ENCODE assay signal across 19 cellular contexts in the genomic region with DNA sequence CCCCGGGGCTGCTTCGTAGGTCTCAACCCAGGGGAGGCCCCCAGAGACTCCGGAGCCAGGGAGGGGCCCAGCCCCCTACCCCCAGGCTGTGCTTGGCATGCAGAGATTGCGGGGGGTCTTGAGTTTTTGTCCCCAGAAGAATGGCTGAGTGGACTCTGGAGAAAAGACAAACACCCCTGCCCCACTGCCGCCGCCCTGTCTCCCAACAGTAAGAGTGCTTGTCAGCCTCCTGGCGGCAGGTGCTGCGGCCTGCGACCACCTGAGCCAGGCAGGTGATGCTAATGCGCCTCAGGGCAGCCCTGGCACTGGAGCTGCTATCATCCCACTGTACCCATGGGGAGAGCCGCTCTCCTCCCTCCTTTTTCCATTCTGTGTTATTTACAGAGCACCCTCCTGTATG. TPM values are rescaled to one million over a fixed set of nuclear protein-coding genes. Genes with fewer than 3 reads are reported as not detected.
A peak's percentile ranks its signal among the peaks of the same experiment; 100 is the strongest.
DNase-seq lines count a peak whose midpoint lies in the region; ATAC-seq, FAIRE-seq and TF ChIP-seq lines count a peak whose summit lies in the region.
"Had no signal": no experiment of that assay in that cellular context is flagged by ENCODE, and none has a peak within 500 bp of the region (broad histone marks: within the 10 kb centered on the region; RNA-seq: fewer than 3 reads in every experiment).

No MANE protein-coding gene starts in this region.

- WGBS in spleen, 5 donors: 78 to 93% (median 91%) methylated on average over 10 to 11 of the region's 11 CpGs

- H3K9me3 ChIP-seq in MM.1S (replicated peaks; ENCODE audit: insufficient read depth, low read length) (no peaks in the 10 kb centered on the region), astrocyte (ENCODE audit: insufficient read depth, low read depth, low read length) (no peaks in the 10 kb centered on the region), spleen (no peaks in the 10 kb centered on the region)
- H3K9me3 ChIP-seq: SJSA1 had no signal

- TF ChIP-seq CTCF in MM.1S (IDR thresholded peaks at IDR 0.05; ENCODE audit: low read length) (no peak), astrocyte (IDR thresholded peaks at IDR 0.05; ENCODE audit: insufficient read depth, low read depth, low read length) (no peak), spleen (IDR thresholded peaks at IDR 0.05 in 8 of 11, conservative IDR thresholded peaks at IDR 0.05 in 3 of 11) (no peak)

- peaks cover 53% of the 10 kb centered on the region for H3K4me1 Mint-ChIP-seq in activated CD4-positive, alpha-beta memory T cell treated with anti-CD3 and anti-CD28 coated beads, Interleukin-2, amount 10 ng/mL, durations not matched to agents 7 days and 5 days
- H3K4me1 Mint-ChIP-seq in activated CD4-positive, alpha-beta memory T cell treated with anti-CD3 and anti-CD28 coated beads for 36 hours (ENCODE audit: low read depth): peaks cover 56% of the 10 kb centered on the region
- H3K4me1 Mint-ChIP-seq in astrocyte (ENCODE audit: low read depth, unreplicated experiment): peaks cover 7% of the 10 kb centered on the region
- H3K4me1 Mint-ChIP-seq: brain had no signal

- H3K9ac ChIP-seq in MM.1S (ENCODE audit: low read length) (no peak overlapping the region), astrocyte (ENCODE audit: low read length) (no peak overlapping the region)

- H3K4me3 Mint-ChIP-seq in activated CD4-positive, alpha-beta memory T cell treated with anti-CD3 and anti-CD28 coated beads, Interleukin-2, amount 10 ng/mL, durations not matched to agents 7 days and 5 days: peak overlapping the region; percentile 41
- no peak overlapping the region for H3K4me3 Mint-ChIP-seq in activated CD4-positive, alpha-beta memory T cell treated with anti-CD3 and anti-CD28 coated beads for 36 hours
- H3K4me3 Mint-ChIP-seq in astrocyte (ENCODE audit: unreplicated experiment): peak overlapping the region; percentile 57
- H3K4me3 Mint-ChIP-seq: brain had no signal

- peak overlapping the region; percentile 78; the same call in 1 of the 2 replicates for H3K4me2 ChIP-seq in MM.1S (ENCODE audit: low read depth, low read length)
- no peak overlapping the region for H3K4me2 ChIP-seq in astrocyte (ENCODE audit: low read length)

- no peaks in the 10 kb centered on the region for H3K79me2 ChIP-seq in MM.1S (ENCODE audit: low read length)
- H3K79me2 ChIP-seq in astrocyte (ENCODE audit: insufficient read depth, low read length): no peaks in the 10 kb centered on the region

- no peaks in the 10 kb centered on the region for H3K36me3 ChIP-seq in MM.1S (replicated peaks; ENCODE audit: insufficient read depth, low read length)
- peaks cover 4% of the 10 kb centered on the region for H3K36me3 ChIP-seq in astrocyte (ENCODE audit: insufficient read depth, low read length)
- H3K36me3 ChIP-seq in spleen: peaks cover 0 to 28% (median 20%) of the 10 kb centered on the region in 6 donors

- H3K27ac ChIP-seq in MM.1S (ENCODE audit: low read length) (no peak overlapping the region), astrocyte (ENCODE audit: low read depth, low read length) (no peak overlapping the region), spleen (peak overlapping the region in 3 of 8 donors; percentile 89 to 94 (median 90))
- H3K27ac ChIP-seq: SJSA1 had no signal

- ATAC-seq in activated naive CD4-positive, alpha-beta T cell treated with anti-CD3 and anti-CD28 coated beads, Interleukin-2, amount 50 U/mL, for 72 hours: no peak
- ATAC-seq: PC-3 had no signal

- peaks cover 8% of the 10 kb centered on the region; the same call in 1 of the 2 replicates for H3F3A ChIP-seq in MM.1S (ENCODE audit: insufficient read depth, low read length)

- H2AFZ ChIP-seq in MM.1S (ENCODE audit: low read length) (no peak overlapping the region), astrocyte (ENCODE audit: low read depth, low read length) (no peak overlapping the region)

- peaks cover 16% of the 10 kb centered on the region for H3K36me3 Mint-ChIP-seq in activated CD4-positive, alpha-beta memory T cell treated with anti-CD3 and anti-CD28 coated beads, Interleukin-2, amount 10 ng/mL, durations not matched to agents 7 days and 5 days (ENCODE audit: low read depth)
- H3K36me3 Mint-ChIP-seq in activated CD4-positive, alpha-beta memory T cell treated with anti-CD3 and anti-CD28 coated beads for 36 hours: peaks cover 10% of the 10 kb centered on the region
- peaks cover 9% of the 10 kb centered on the region for H3K36me3 Mint-ChIP-seq in astrocyte (ENCODE audit: low read depth, unreplicated experiment)
- no peaks in the 10 kb centered on the region for H3K36me3 Mint-ChIP-seq in activated naive CD4-positive, alpha-beta T cell treated with anti-CD3 and anti-CD28 coated beads, Interleukin-2, amount 50 U/mL, for 72 hours

- no peak for FAIRE-seq in astrocyte (lab: Jason Lieb, UNC)

- peaks cover 19% of the 10 kb centered on the region for H3K4me1 ChIP-seq in MM.1S (ENCODE audit: low read length)
- H3K4me1 ChIP-seq in astrocyte (ENCODE audit: insufficient read depth, low read length): peaks cover 14% of the 10 kb centered on the region
- H3K4me1 ChIP-seq in spleen: peaks cover 7 to 87% (median 60%) of the 10 kb centered on the region in 6 donors
- H3K4me1 ChIP-seq: SJSA1 had no signal

- H3K9me3 Mint-ChIP-seq in activated CD4-positive, alpha-beta memory T cell treated with anti-CD3 and anti-CD28 coated beads, Interleukin-2, amount 10 ng/mL, durations not matched to agents 7 days and 5 days: no peaks in the 10 kb centered on the region
- peaks cover 3% of the 10 kb centered on the region for H3K9me3 Mint-ChIP-seq in activated CD4-positive, alpha-beta memory T cell treated with anti-CD3 and anti-CD28 coated beads for 36 hours
- no peaks in the 10 kb centered on the region for H3K9me3 Mint-ChIP-seq in astrocyte (ENCODE audit: unreplicated experiment)
- no peaks in the 10 kb centered on the region for H3K9me3 Mint-ChIP-seq in activated naive CD4-positive, alpha-beta T cell treated with anti-CD3 and anti-CD28 coated beads, Interleukin-2, amount 50 U/mL, for 72 hours
- H3K9me3 Mint-ChIP-seq: brain had no signal

- CTCF ChIA-PET in activated CD4-positive, alpha-beta memory T cell treated with anti-CD3 and anti-CD28 coated beads, Interleukin-2, amount 10 ng/mL, durations not matched to agents 7 days and 5 days (lab: Charles Lee): interaction anchor here (0.6 kb wide), 1 partner anchor 31 kb away, joined by 3 read pairs; no protein-coding TSS in a partner anchor
- CTCF ChIA-PET in activated CD4-positive, alpha-beta memory T cell treated with anti-CD3 and anti-CD28 coated beads for 36 hours (lab: Charles Lee): no interaction called here

- DNase-seq in activated CD4-positive, alpha-beta memory T cell treated with anti-CD3 and anti-CD28 coated beads, Interleukin-2, amount 10 ng/mL, durations not matched to agents 7 days and 5 days: no peak
- DNase-seq in activated CD4-positive, alpha-beta memory T cell treated with anti-CD3 and anti-CD28 coated beads for 36 hours: no peak
- DNase-seq in MM.1S (no peak), astrocyte (ENCODE audit: low read depth) (no peak), spleen (peak; percentile 75), SKM-1 (lab: John Stamatoyannopoulos, UW; ENCODE audit: unreplicated experiment) (no peak), A172 (ENCODE audit: low spot score) (no peak)
- no peak for DNase-seq in activated naive CD4-positive, alpha-beta T cell treated with anti-CD3 and anti-CD28 coated beads, Interleukin-2, amount 50 U/mL, for 72 hours (ENCODE audit: low spot score in 2 of 2)
- DNase-seq: activated CD8-positive, alpha-beta memory T cell treated with anti-CD3 and anti-CD28 coated beads for 24 hours; islet precursor cell; NCI-H446; PC-3 had no signal

- H3K27ac Mint-ChIP-seq in activated CD4-positive, alpha-beta memory T cell treated with anti-CD3 and anti-CD28 coated beads, Interleukin-2, amount 10 ng/mL, durations not matched to agents 7 days and 5 days: no peak overlapping the region
- no peak overlapping the region for H3K27ac Mint-ChIP-seq in activated CD4-positive, alpha-beta memory T cell treated with anti-CD3 and anti-CD28 coated beads for 36 hours
- H3K27ac Mint-ChIP-seq in astrocyte (ENCODE audit: unreplicated experiment): no peak overlapping the region
- peak overlapping the region in 1 of 2 donors; percentile 44 for H3K27ac Mint-ChIP-seq in activated naive CD4-positive, alpha-beta T cell treated with anti-CD3 and anti-CD28 coated beads, Interleukin-2, amount 50 U/mL, for 72 hours
- H3K27ac Mint-ChIP-seq: brain had no signal

- no peak overlapping the region for H3K4me3 ChIP-seq in MM.1S (ENCODE audit: low read length)
- H3K4me3 ChIP-seq in astrocyte (ENCODE audit: insufficient read depth, low read depth, low read length): no peak overlapping the region
- no peak overlapping the region for H3K4me3 ChIP-seq in spleen
- H3K4me3 ChIP-seq: SJSA1 had no signal

- no peak for TF ChIP-seq POLR2A in spleen (IDR thresholded peaks at IDR 0.05)

- H3K27me3 Mint-ChIP-seq in activated CD4-positive, alpha-beta memory T cell treated with anti-CD3 and anti-CD28 coated beads, Interleukin-2, amount 10 ng/mL, durations not matched to agents 7 days and 5 days: peaks cover 32% of the 10 kb centered on the region
- H3K27me3 Mint-ChIP-seq in activated CD4-positive, alpha-beta memory T cell treated with anti-CD3 and anti-CD28 coated beads for 36 hours: peaks cover 25% of the 10 kb centered on the region
- peaks cover 13% of the 10 kb centered on the region for H3K27me3 Mint-ChIP-seq in astrocyte (ENCODE audit: low read depth, unreplicated experiment)

- POLR2A ChIA-PET in activated CD4-positive, alpha-beta memory T cell treated with anti-CD3 and anti-CD28 coated beads, Interleukin-2, amount 10 ng/mL, durations not matched to agents 7 days and 5 days (lab: Charles Lee): interaction anchor here (2.8 kb wide), 1 partner anchor 14 kb away, joined by 19 read pairs; a partner anchor contains a TSS
- POLR2A ChIA-PET in activated CD4-positive, alpha-beta memory T cell treated with anti-CD3 and anti-CD28 coated beads for 36 hours (lab: Charles Lee): no interaction called here

- intact Hi-C loops in activated CD4-positive, alpha-beta memory T cell treated with anti-CD3 and anti-CD28 coated beads for 36 hours (cut with micrococcal nuclease): loop anchor here (2.0 to 10.0 kb wide), 2 partner anchors 15 to 49 kb away; a partner anchor contains a TSS
- intact Hi-C loops in spleen (cut with DNase I; ENCODE audit: low total_unique reads): no loop called here

- no peaks in the 10 kb centered on the region for H3K9me2 ChIP-seq in MM.1S (replicated peaks; ENCODE audit: insufficient read depth, low read length)

- H4K20me1 ChIP-seq in MM.1S (ENCODE audit: insufficient read depth, low read length) (no peaks in the 10 kb centered on the region), astrocyte (ENCODE audit: insufficient read depth, low read length) (peaks cover 14% of the 10 kb centered on the region)

- no peaks in the 10 kb centered on the region for H3K27me3 ChIP-seq in MM.1S (replicated peaks; ENCODE audit: insufficient read depth, low read length)
- H3K27me3 ChIP-seq in astrocyte (ENCODE audit: insufficient read depth, low read length): peaks cover 20% of the 10 kb centered on the region
- peaks cover 0 to 46% (median 29%) of the 10 kb centered on the region in 7 donors for H3K27me3 ChIP-seq in spleen (replicated peaks in 1 of 7)

RNA-seq across cellular contexts. Expression of a gene that starts 2.7 kb away (rescaled TPM):
- under 1 TPM; 0.23 to 0.43 TPM for total RNA-seq in activated CD4-positive, alpha-beta memory T cell treated with anti-CD3 and anti-CD28 coated beads, Interleukin-2, amount 10 ng/mL, durations not matched to agents 7 days and 5 days
- under 1 TPM in 1 of 2 experiments, not detected in 1; 0.22 TPM for total RNA-seq in activated CD4-positive, alpha-beta memory T cell treated with anti-CD3 and anti-CD28 coated beads for 36 hours
- total RNA-seq in astrocyte: 0.36 TPM in 1 of 2 replicates, not detected in the other
- total RNA-seq in spleen: 1 to 10 TPM in 1 of 7 donors, under 1 TPM in 1, not detected in 5; 0.82 to 1.2 TPM
- under 1 TPM; 0.39 to 0.64 (median 0.47) TPM for polyA plus RNA-seq in spleen
- total RNA-seq in activated naive CD4-positive, alpha-beta T cell treated with anti-CD3 and anti-CD28 coated beads, Interleukin-2, amount 50 U/mL, for 72 hours: not detected
- total RNA-seq in A172 (2014; rRNA removed; shearing (Covaris generic)): not detected in 2 replicates
- total RNA-seq: dermis microvascular lymphatic vessel endothelial cell, esophagus mucosa, PC-3, SJSA1, urinary bladder had no signal
- polyA plus RNA-seq: AG04450 had no signal

RNA-seq across cellular contexts. Expression of a gene that starts 15.2 kb away (rescaled TPM):
- 100 to 1,000 TPM; 580 to 588 TPM for total RNA-seq in activated CD4-positive, alpha-beta memory T cell treated with anti-CD3 and anti-CD28 coated beads, Interleukin-2, amount 10 ng/mL, durations not matched to agents 7 days and 5 days
- 100 to 1,000 TPM; 262 to 265 TPM for total RNA-seq in activated CD4-positive, alpha-beta memory T cell treated with anti-CD3 and anti-CD28 coated beads for 36 hours
- 236 and 284 TPM in 2 replicates for total RNA-seq in astrocyte
- 100 to 1,000 TPM; 557 to 820 (median 628) TPM for total RNA-seq in spleen
- polyA plus RNA-seq in spleen: 100 to 1,000 TPM; 649 to 925 (median 917) TPM
- total RNA-seq in activated naive CD4-positive, alpha-beta T cell treated with anti-CD3 and anti-CD28 coated beads, Interleukin-2, amount 50 U/mL, for 72 hours: 100 to 1,000 TPM; 112 to 267 TPM
- total RNA-seq in A172 (2014; rRNA removed; shearing (Covaris generic)): 0.19 TPM in 1 of 2 replicates, not detected in the other
- total RNA-seq: PC-3, SJSA1 had no signal

RNA-seq across cellular contexts. Expression of a gene that starts 27.2 kb away (rescaled TPM):
- total RNA-seq in activated CD4-positive, alpha-beta memory T cell treated with anti-CD3 and anti-CD28 coated beads, Interleukin-2, amount 10 ng/mL, durations not matched to agents 7 days and 5 days: 100 to 1,000 TPM; 134 to 139 TPM
- 100 to 1,000 TPM; 111 to 113 TPM for total RNA-seq in activated CD4-positive, alpha-beta memory T cell treated with anti-CD3 and anti-CD28 coated beads for 36 hours
- total RNA-seq in astrocyte (50.3 and 63.9 TPM in 2 replicates), spleen (10 to 100 TPM; 24.1 to 49.3 (median 35.1) TPM)
- polyA plus RNA-seq in spleen: 10 to 100 TPM; 35.1 to 74.9 (median 57.3) TPM
- 10 to 100 TPM; 91.6 to 96.1 TPM for total RNA-seq in activated naive CD4-positive, alpha-beta T cell treated with anti-CD3 and anti-CD28 coated beads, Interleukin-2, amount 50 U/mL, for 72 hours
- 53.8 and 56.3 TPM in 2 replicates for total RNA-seq in A172 (2014; rRNA removed; shearing (Covaris generic))

RNA-seq across cellular contexts. Expression of a gene that starts 50.6 kb away (rescaled TPM):
- 10 to 100 TPM; 16.5 to 16.6 TPM for total RNA-seq in activated CD4-positive, alpha-beta memory T cell treated with anti-CD3 and anti-CD28 coated beads, Interleukin-2, amount 10 ng/mL, durations not matched to agents 7 days and 5 days
- total RNA-seq in activated CD4-positive, alpha-beta memory T cell treated with anti-CD3 and anti-CD28 coated beads for 36 hours: 1 to 10 TPM; 5.5 to 5.8 TPM
- 0.22 and 0.48 TPM in 2 replicates for total RNA-seq in astrocyte
- 1 to 10 TPM; 4.8 to 7.6 (median 6.0) TPM for total RNA-seq in spleen
- polyA plus RNA-seq in spleen: 1 to 10 TPM; 5.6 to 7.8 (median 7.1) TPM
- 1 to 10 TPM; 5.4 to 6.4 TPM for total RNA-seq in activated naive CD4-positive, alpha-beta T cell treated with anti-CD3 and anti-CD28 coated beads, Interleukin-2, amount 50 U/mL, for 72 hours
- not detected in 2 replicates for total RNA-seq in A172 (2014; rRNA removed; shearing (Covaris generic))
- total RNA-seq: osteoblast, urinary bladder had no signal

Comparison
In these comparisons a context has a peak if more than half of its experiments do, and no peak if none do; other contexts are left out.
1. RNA of a gene that starts 15.2 kb away (total RNA-seq): 557 to 820 TPM in spleen, 580 to 588 TPM in activated CD4-positive, alpha-beta memory T cell treated with anti-CD3 and anti-CD28 coated beads, Interleukin-2, amount 10 ng/mL, durations not matched to agents 7 days and 5 days, 112 to 267 TPM in activated naive CD4-positive, alpha-beta T cell treated with anti-CD3 and anti-CD28 coated beads, Interleukin-2, amount 50 U/mL, for 72 hours, 262 to 265 TPM in activated CD4-positive, alpha-beta memory T cell treated with anti-CD3 and anti-CD28 coated beads for 36 hours and 236 to 284 TPM in astrocyte; 0.19 TPM in A172; every median in the first group is over 10 times any median in the second.